Comparison of ENCODE assay signal across 17 cellular contexts in the genomic region with DNA sequence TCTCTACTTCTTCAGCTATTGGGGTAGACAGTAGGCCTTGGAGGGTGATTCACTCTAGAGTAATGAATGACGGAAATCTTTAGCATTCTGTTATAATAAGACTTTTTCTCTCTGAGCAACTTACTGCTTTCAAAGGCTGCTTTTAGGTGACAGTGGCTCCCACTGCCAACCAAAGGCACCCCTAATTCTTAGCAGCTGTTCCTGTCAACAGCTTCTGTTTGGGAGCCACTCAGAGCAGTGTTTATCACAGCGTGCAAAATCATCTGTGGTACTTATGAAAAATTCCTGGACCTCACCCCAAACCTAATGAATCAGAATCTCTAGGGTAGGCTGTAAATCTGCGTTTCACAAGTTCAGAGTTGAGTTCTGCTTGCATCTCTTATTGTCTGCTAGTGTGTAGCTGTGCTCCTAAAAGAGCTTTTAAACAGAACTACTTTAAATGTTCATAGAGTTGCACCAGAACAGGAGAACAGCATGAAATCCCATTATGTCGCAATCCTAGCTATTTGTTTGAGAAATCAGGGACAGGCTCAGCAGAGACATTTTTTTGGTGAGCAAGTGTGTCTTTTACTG. TPM values are rescaled to one million over a fixed set of nuclear protein-coding genes. Genes with fewer than 3 reads are reported as not detected.
A peak's percentile ranks its signal among the peaks of the same experiment; 100 is the strongest.
DNase-seq lines count a peak whose midpoint lies in the region; ATAC-seq lines count a peak whose summit lies in the region.
"Had no signal": no experiment of that assay in that cellular context is flagged by ENCODE, and none has a peak within 500 bp of the region (broad histone marks: within the 10 kb centered on the region; RNA-seq: fewer than 3 reads in every experiment).

No MANE protein-coding gene starts in this region.

- no peak overlapping the region for H2BK120ac ChIP-seq in trophoblast cell (ENCODE audit: insufficient read depth, low read length, poor library complexity)

- no CpG with 5 or more reads among the region's 4 CpGs for WGBS in trophoblast cell (ENCODE audit: extremely low coverage, insufficient coverage, insufficient read length)

- H3K23ac ChIP-seq in trophoblast cell (ENCODE audit: low read length), result no peak overlapping the region

- no peak overlapping the region for H3K4me2 ChIP-seq in trophoblast cell (ENCODE audit: low read length)

- H4K8ac ChIP-seq in trophoblast cell (ENCODE audit: low read depth, low read length), result no peak overlapping the region

- H3K79me2 ChIP-seq in trophoblast cell (ENCODE audit: control insufficient read depth, insufficient read depth, low read length, poor library complexity), result no peaks in the 10 kb centered on the region

- peaks cover 0 to 2% of the 10 kb centered on the region in 2 experiments for H3K4me1 ChIP-seq in trophoblast cell (ENCODE audit: control insufficient read depth in 1 of 2, insufficient read depth in 2 of 2, low read length in 2 of 2)
- H3K4me1 ChIP-seq: right atrium auricular region had no signal

- H3K79me1 ChIP-seq in trophoblast cell (ENCODE audit: low read length), result no peaks in the 10 kb centered on the region

- no peak overlapping the region for H4K12ac ChIP-seq in trophoblast cell (ENCODE audit: low read depth, low read length)

- no peaks in the 10 kb centered on the region for H3K27me3 ChIP-seq in trophoblast cell (ENCODE audit: insufficient read depth, low read length)
- H3K27me3 ChIP-seq: cardiac muscle cell, MG63, right atrium auricular region had no signal

- H3K18ac ChIP-seq in trophoblast cell (ENCODE audit: low read length), result no peak overlapping the region

- H3K27ac ChIP-seq in trophoblast cell (ENCODE audit: low read depth, low read length), result no peak overlapping the region
- H3K27ac ChIP-seq: cardiac muscle cell, right atrium auricular region, RWPE1 had no signal

- H3K4ac ChIP-seq in trophoblast cell (ENCODE audit: low read depth, low read length), result no peak overlapping the region

- no peaks in the 10 kb centered on the region for H3K36me3 ChIP-seq in trophoblast cell (ENCODE audit: control insufficient read depth in 1 of 2, insufficient read depth in 2 of 2, low read length in 2 of 2)
- H3K36me3 ChIP-seq: cardiac muscle cell, MG63, right atrium auricular region had no signal

- no peak overlapping the region for H2AFZ ChIP-seq in trophoblast cell (ENCODE audit: insufficient read depth, low read length, poor library complexity)

- H3K4me3 Mint-ChIP-seq in activated T-helper 1 cell treated with anti-CD3 and anti-CD28 coated beads, Interleukin-12 subunit alpha, Interleukin-12 subunit beta, Interleukin-2, Interleukin-4 antibody, amounts not matched to agents 30 ng/mL and 10 ng/mL and 1 ng/mL, durations not matched to agents 14 hours and 24 hours and 36 hours, result no peak overlapping the region
- H3K4me3 Mint-ChIP-seq: activated T-cell treated with anti-CD3 and anti-CD28 coated beads, Interleukin-2, amount 50 U/mL, for 4 hours; WTC11 had no signal

- H3K27me3 Mint-ChIP-seq in activated T-helper 1 cell treated with anti-CD3 and anti-CD28 coated beads, Interleukin-12 subunit alpha, Interleukin-12 subunit beta, Interleukin-2, Interleukin-4 antibody, amounts not matched to agents 30 ng/mL and 10 ng/mL and 1 ng/mL, durations not matched to agents 14 hours and 24 hours and 36 hours (ENCODE audit: insufficient read depth), result no peaks in the 10 kb centered on the region

- no peak overlapping the region for H3K9ac ChIP-seq in trophoblast cell (ENCODE audit: low read length)

- H3K4me3 ChIP-seq in trophoblast cell (ENCODE audit: low read depth, low read length), result no peak overlapping the region
- H3K4me3 ChIP-seq: cardiac muscle cell, MG63, right atrium auricular region had no signal

- no peak for ATAC-seq in GM18511 (IDR thresholded peaks at IDR 0.05; ENCODE audit: unreplicated experiment)
- ATAC-seq: activated T-cell treated with anti-CD3 and anti-CD28 coated beads, Interleukin-2, amount 50 U/mL, for 4 hours; WTC11 had no signal

- no peaks in the 10 kb centered on the region for H3K9me3 ChIP-seq in trophoblast cell (ENCODE audit: insufficient read depth, low read depth, low read length)
- H3K9me3 ChIP-seq: MG63, right atrium auricular region had no signal

- no peaks in the 10 kb centered on the region for H3K9me3 Mint-ChIP-seq in activated T-helper 1 cell treated with anti-CD3 and anti-CD28 coated beads, Interleukin-12 subunit alpha, Interleukin-12 subunit beta, Interleukin-2, Interleukin-4 antibody, amounts not matched to agents 30 ng/mL and 10 ng/mL and 1 ng/mL, durations not matched to agents 14 hours and 24 hours and 36 hours
- H3K9me3 Mint-ChIP-seq: activated T-cell treated with anti-CD3 and anti-CD28 coated beads, Interleukin-2, amount 50 U/mL, for 4 hours; WTC11 had no signal

- H3K14ac ChIP-seq in trophoblast cell (ENCODE audit: low read length), result no peak overlapping the region

- H4K91ac ChIP-seq in trophoblast cell (ENCODE audit: low read depth, low read length), result no peak overlapping the region

- no peak overlapping the region for H2BK12ac ChIP-seq in trophoblast cell (ENCODE audit: low read length)

- intact Hi-C loops in activated T-helper 1 cell treated with anti-CD3 and anti-CD28 coated beads, Interleukin-12 subunit alpha, Interleukin-12 subunit beta, Interleukin-2, Interleukin-4 antibody, amounts not matched to agents 30 ng/mL and 10 ng/mL and 1 ng/mL, durations not matched to agents 14 hours and 24 hours and 36 hours (cut with micrococcal nuclease), result no loop called here

- H2AK5ac ChIP-seq in trophoblast cell (ENCODE audit: low read length), result no peak overlapping the region

- no peaks in the 10 kb centered on the region for H3K36me3 Mint-ChIP-seq in activated T-helper 1 cell treated with anti-CD3 and anti-CD28 coated beads, Interleukin-12 subunit alpha, Interleukin-12 subunit beta, Interleukin-2, Interleukin-4 antibody, amounts not matched to agents 30 ng/mL and 10 ng/mL and 1 ng/mL, durations not matched to agents 14 hours and 24 hours and 36 hours (ENCODE audit: low read depth)
- H3K36me3 Mint-ChIP-seq: WTC11 had no signal

- no peaks in the 10 kb centered on the region for H3K4me1 Mint-ChIP-seq in activated T-helper 1 cell treated with anti-CD3 and anti-CD28 coated beads, Interleukin-12 subunit alpha, Interleukin-12 subunit beta, Interleukin-2, Interleukin-4 antibody, amounts not matched to agents 30 ng/mL and 10 ng/mL and 1 ng/mL, durations not matched to agents 14 hours and 24 hours and 36 hours (ENCODE audit: low read depth)
- H3K4me1 Mint-ChIP-seq: WTC11 had no signal

- H3K27ac Mint-ChIP-seq in activated T-helper 1 cell treated with anti-CD3 and anti-CD28 coated beads, Interleukin-12 subunit alpha, Interleukin-12 subunit beta, Interleukin-2, Interleukin-4 antibody, amounts not matched to agents 30 ng/mL and 10 ng/mL and 1 ng/mL, durations not matched to agents 14 hours and 24 hours and 36 hours, result no peak overlapping the region
- H3K27ac Mint-ChIP-seq: WTC11 had no signal

- no peak overlapping the region for H2BK5ac ChIP-seq in trophoblast cell (ENCODE audit: low read depth, low read length, poor library complexity)

- peak; percentile 71 for DNase-seq in EL
- DNase-seq in NOMO-1 (lab: John Stamatoyannopoulos, UW; ENCODE audit: unreplicated experiment in 2 of 2), result peak; percentile 60 to 85
- peak; percentile 49 for DNase-seq in dedifferentiated amniotic fluid mesenchymal stem cell (ENCODE audit: extremely low spot score)
- DNase-seq in trophoblast cell, result peak; percentile 55 to 94
- no peak for DNase-seq in HK-2 (ENCODE audit: unreplicated experiment)
- no peak for DNase-seq in activated CD4-positive, alpha-beta T cell treated with anti-CD3 and anti-CD28 coated beads, Interleukin-2, amount 50 U/mL, for 4 hours
- no peak for DNase-seq in activated T-helper 1 cell treated with anti-CD3 and anti-CD28 coated beads, Interleukin-12 subunit alpha, Interleukin-12 subunit beta, Interleukin-2, Interleukin-4 antibody, amounts not matched to agents 30 ng/mL and 10 ng/mL and 1 ng/mL, durations not matched to agents 14 hours and 24 hours and 36 hours (ENCODE audit: low spot score)
- DNase-seq: activated T-cell treated with anti-CD3 and anti-CD28 coated beads, Interleukin-2, amount 50 U/mL, for 4 hours; MG63; NCI-H446 had no signal

RNA-seq across cellular contexts. Expression of gene POU4F2, which starts 52.8 kb away (rescaled TPM):
- polyA plus RNA-seq in trophoblast cell (2013), result not detected in 2 replicates
- not detected in 2 replicates for total RNA-seq in activated T-helper 1 cell treated with anti-CD3 and anti-CD28 coated beads, Interleukin-12 subunit alpha, Interleukin-12 subunit beta, Interleukin-2, Interleukin-4 antibody, amounts not matched to agents 30 ng/mL and 10 ng/mL and 1 ng/mL, durations not matched to agents 14 hours and 24 hours and 36 hours
- total RNA-seq: activated T-cell treated with anti-CD3 and anti-CD28 coated beads, Interleukin-2, amount 50 U/mL, for 4 hours; right atrium auricular region; subcutaneous adipose tissue; WTC11 had no signal
- polyA plus RNA-seq: cardiac muscle cell, esophagus had no signal

Comparison
In these comparisons a context has a peak if more than half of its experiments do, and no peak if none do; other contexts are left out.
1. DNase-seq: peak in EL (single experiment), NOMO-1 (2 of 2), dedifferentiated amniotic fluid mesenchymal stem cell (single experiment) and trophoblast cell (2 of 2); none in HK-2 (single experiment), activated CD4-positive, alpha-beta T cell treated with anti-CD3 and anti-CD28 coated beads, Interleukin-2, amount 50 U/mL, for 4 hours (0 of 2) and activated T-helper 1 cell treated with anti-CD3 and anti-CD28 coated beads, Interleukin-12 subunit alpha, Interleukin-12 subunit beta, Interleukin-2, Interleukin-4 antibody, amounts not matched to agents 30 ng/mL and 10 ng/mL and 1 ng/mL, durations not matched to agents 14 hours and 24 hours and 36 hours (single experiment).